ENCODE assay signal across 8 cellular contexts in the genomic region with DNA sequence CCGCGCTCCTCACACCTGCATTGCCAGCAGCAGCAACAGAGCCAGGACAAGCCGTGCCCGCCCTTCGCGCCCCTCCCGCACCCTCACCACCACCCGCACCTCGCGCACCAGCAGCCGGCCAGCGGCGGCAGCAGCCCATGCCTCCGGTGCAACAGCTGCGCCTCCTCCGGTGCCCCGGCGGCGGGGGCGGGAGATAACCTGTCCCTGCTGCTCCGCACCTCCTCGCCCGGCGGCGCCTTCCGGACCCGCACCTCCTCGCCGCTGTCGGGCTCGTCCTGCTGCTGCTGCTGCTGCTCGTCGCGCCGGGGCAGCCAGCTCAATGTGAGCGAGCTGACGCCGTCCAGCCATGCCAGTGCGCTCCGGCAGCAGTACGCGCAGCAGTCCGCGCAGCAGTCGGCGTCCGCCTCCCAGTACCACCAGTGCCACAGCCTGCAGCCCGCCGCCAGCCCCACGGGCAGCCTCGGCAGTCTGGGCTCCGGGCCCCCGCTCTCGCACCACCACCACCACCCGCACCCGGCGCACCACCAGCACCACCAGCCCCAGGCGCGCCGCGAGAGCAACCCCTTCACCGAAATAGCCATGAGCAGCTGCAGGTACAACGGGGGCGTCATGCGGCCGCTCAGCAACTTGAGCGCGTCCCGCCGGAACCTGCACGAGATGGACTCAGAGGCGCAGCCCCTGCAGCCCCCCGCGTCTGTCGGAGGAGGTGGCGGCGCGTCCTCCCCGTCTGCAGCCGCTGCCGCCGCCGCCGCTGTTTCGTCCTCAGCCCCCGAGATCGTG. TPM values are rescaled to one million over a fixed set of nuclear protein-coding genes. Genes with fewer than 3 reads are reported as not detected.
DNase-seq lines count a peak whose midpoint lies in the region; ATAC-seq, FAIRE-seq and TF ChIP-seq lines count a peak whose summit lies in the region.

No MANE protein-coding gene starts in this region.

- H3K4me1 ChIP-seq in H1 (replicated peaks in 1 of 4; ENCODE audit: control insufficient read depth in 3 of 4, insufficient read depth in 4 of 4, low read length in 3 of 4) (peaks cover 0 to 9% (median under 1%) of the 10 kb centered on the region in 4 experiments; a peak in 3 of 7 replicates), muscle layer of colon (ENCODE audit: insufficient read depth, low read length) (peaks cover 8% of the 10 kb centered on the region)

- H3K4me2 ChIP-seq in H1 (ENCODE audit: insufficient read depth in 1 of 2, low read depth in 2 of 2, low read length in 2 of 2): peak overlapping the region; percentile 95 to 96

- H3K4me3 ChIP-seq in LNCaP clone FGC (ENCODE audit: low read depth, low read length) (peak overlapping the region; percentile 93), H1 (ENCODE audit: extremely low read depth in 1 of 4, insufficient read depth in 2 of 4, low read depth in 3 of 4, low read length in 4 of 4) (peak overlapping the region; percentile 83 to 90 (median 88)), muscle layer of colon (ENCODE audit: low read depth in 1 of 2, low read length in 2 of 2) (peak overlapping the region; percentile 55 to 77)

- H3K18ac ChIP-seq in H1 (ENCODE audit: extremely low read depth, low read length): peak overlapping the region; percentile 52

- no peak overlapping the region for H2AFZ ChIP-seq in H1 (ENCODE audit: low read length)

- H3K27me3 ChIP-seq in H1 (replicated peaks in 1 of 4; ENCODE audit: control insufficient read depth in 3 of 4, extremely low read depth in 1 of 4, insufficient read depth in 3 of 4, low read length in 3 of 4) (peaks cover 0 to 4% (median 0%) of the 10 kb centered on the region in 4 experiments; a peak in 1 of 7 replicates), muscle layer of colon (ENCODE audit: control insufficient read depth in 1 of 2, insufficient read depth in 2 of 2, low read length in 2 of 2) (peaks cover 4 to 28% of the 10 kb centered on the region in 2 donors)

- H3K36me3 ChIP-seq in H1 (ENCODE audit: control insufficient read depth in 2 of 4, insufficient read depth in 4 of 4, low read length in 3 of 4): peaks cover 0 to 34% (median 0%) of the 10 kb centered on the region in 4 experiments; a peak in 1 of 8 replicates
- no peaks in the 10 kb centered on the region for H3K36me3 ChIP-seq in muscle layer of colon (ENCODE audit: insufficient read depth, low read length)

- H2BK5ac ChIP-seq in H1 (ENCODE audit: low read depth, low read length): peak overlapping the region; percentile 89

- H3K4ac ChIP-seq in H1 (replicated peaks; ENCODE audit: insufficient read length, low read depth, low read length): no peak overlapping the region

- H4K20me1 ChIP-seq in H1 (replicated peaks in 1 of 2; ENCODE audit: control insufficient read depth in 1 of 2, insufficient read depth in 2 of 2, low read length in 2 of 2): peaks cover 0 to 3% of the 10 kb centered on the region in 2 experiments

- H3K79me1 ChIP-seq in H1 (ENCODE audit: low read depth, low read length): no peaks in the 10 kb centered on the region

- H3K9ac ChIP-seq in H1 (replicated peaks in 1 of 4; ENCODE audit: extremely low read depth in 1 of 4, low read depth in 3 of 4, low read length in 3 of 4) (peak overlapping the region; percentile 8 to 84 (median 69)), muscle layer of colon (ENCODE audit: low read length) (no peak overlapping the region)

- peak overlapping the region; percentile 87 for H4K8ac ChIP-seq in H1 (ENCODE audit: extremely low read depth, insufficient read depth, low read length)

- H3K9me3 ChIP-seq in H1 (ENCODE audit: insufficient read depth in 2 of 2, low read depth in 1 of 2, low read length in 1 of 2) (no peaks in the 10 kb centered on the region), muscle layer of colon (ENCODE audit: low read length) (no peaks in the 10 kb centered on the region)

- CTCF ChIA-PET in H1 (lab: Charles Lee; ENCODE audit: partially characterized antibody): interaction anchor here (1.1 to 12.4 kb wide), 3 partner anchors 37 to 343 kb away, joined by 3 to 176 read pairs (median 5); no protein-coding TSS in a partner anchor

- peaks cover 2 to 46% of the 10 kb centered on the region in 2 experiments; a peak in 3 of 4 replicates for H3K79me2 ChIP-seq in H1 (ENCODE audit: control insufficient read depth in 1 of 2, insufficient read depth in 2 of 2, low read length in 2 of 2)

- no peak overlapping the region for H2BK12ac ChIP-seq in H1 (ENCODE audit: low read depth, low read length)

- FAIRE-seq in H1 (lab: Jason Lieb, UNC): no peak

- TF ChIP-seq RAD21 in H1 (IDR thresholded peaks at IDR 0.05 in 1 of 2, conservative IDR thresholded peaks at IDR 0.05 in 1 of 2; ENCODE audit: low read depth in 2 of 2, low read length in 2 of 2): peak; percentile 0 to 5; a peak in 2 of 4 replicates

- no peak overlapping the region for H2BK20ac ChIP-seq in H1 (ENCODE audit: low read length)

- peaks cover 8% of the 10 kb centered on the region; the same call in 1 of the 2 replicates for H3K23me2 ChIP-seq in H1 (ENCODE audit: low read depth, low read length)

- H2BK15ac ChIP-seq in H1 (ENCODE audit: low read length): no peak overlapping the region

- no peak overlapping the region for H2AK5ac ChIP-seq in H1 (ENCODE audit: low read depth, low read length)

- ATAC-seq in GM21381 (IDR thresholded peaks at IDR 0.05; ENCODE audit: unreplicated experiment): peak; percentile 23
- ATAC-seq in sciatic nerve: no peak

- H4K91ac ChIP-seq in H1 (replicated peaks; ENCODE audit: insufficient read length, low read length): peak overlapping the region; percentile 77

- WGBS in H1 (ENCODE audit: extremely low coverage in 1 of 2, insufficient coverage in 1 of 2, insufficient read length in 1 of 2, insufficient replicate concordance in 2 of 2, low coverage in 1 of 2, low lambda C conversion rate in 2 of 2, missing lambda C conversion rate in 1 of 2), 2 experiments: 1% methylated on average over 61 of the region's 87 CpGs; no CpG with 5 or more reads in 1 of the 2 experiments

- no peak for TF ChIP-seq EP300 in H1 (IDR thresholded peaks at IDR 0.05; ENCODE audit: borderline replicate concordance in 1 of 2, low read depth in 2 of 2, low read length in 2 of 2)

- no peak for TF ChIP-seq POLR2A in H1 (IDR thresholded peaks at IDR 0.05; ENCODE audit: control extremely low read depth in 1 of 2, low read depth in 2 of 2, low read length in 2 of 2)

- H3K56ac ChIP-seq in H1 (replicated peaks; ENCODE audit: insufficient read length, low read depth, low read length): peak overlapping the region; percentile 87

- no peak overlapping the region for H3K23ac ChIP-seq in H1 (ENCODE audit: insufficient read length)

- H3K27ac ChIP-seq in H1 (ENCODE audit: low read depth, low read length): peak overlapping the region; percentile 57; the same call in 1 of the 2 replicates
- H3K27ac ChIP-seq in muscle layer of colon (ENCODE audit: low read depth, low read length): no peak overlapping the region

- no peak overlapping the region for H2BK120ac ChIP-seq in H1 (replicated peaks; ENCODE audit: low read depth, low read length)

- POLR2A ChIA-PET in H1 (lab: Charles Lee; ENCODE audit: partially characterized antibody): interaction anchor here (0.8 to 3.2 kb wide), 7 partner anchors 11 to 87 kb away, joined by 3 to 18 read pairs (median 4); no protein-coding TSS in a partner anchor

- no peak overlapping the region for H3K14ac ChIP-seq in H1 (ENCODE audit: insufficient read length)

- DNase-seq in GM03348 (ENCODE audit: low spot score) (peak; percentile 7), LNCaP clone FGC (ENCODE audit: low read depth) (no peak), H1 (ENCODE audit: low read depth in 1 of 2, low spot score in 2 of 2) (peak in 1 of 2 experiments; percentile 91), sciatic nerve (ENCODE audit: low spot score) (no peak), T1000 (lab: John Stamatoyannopoulos, UW) (no peak)
- no peak for DNase-seq in stimulated activated CD4-positive, alpha-beta T cell treated with anti-CD3 and anti-CD28 coated beads, Interleukin-4, amount 100 ng/mL, for 1 hour

- no peak for TF ChIP-seq CTCF in LNCaP clone FGC (IDR thresholded peaks at IDR 0.05; ENCODE audit: control insufficient read depth, extremely low read depth, insufficient read depth)
- TF ChIP-seq CTCF in H1 (IDR thresholded peaks at IDR 0.05; ENCODE audit: control extremely low read depth in 1 of 3, insufficient read depth in 1 of 3, low read depth in 1 of 3, low read length in 3 of 3): no peak

- intact Hi-C loops in sciatic nerve (cut with DNase I): no loop called here

- H4K5ac ChIP-seq in H1 (ENCODE audit: insufficient read length, low read depth, low read length): peak overlapping the region; percentile 62

TF ChIP-seq in H1, 55 proteins besides CTCF, POLR2A, EP300 and RAD21 (continues in another document):
- TF ChIP-seq SP4 (IDR thresholded peaks at IDR 0.05; ENCODE audit: low read length): peak; percentile 63; the same call in 1 of the 2 replicates
- TF ChIP-seq, protein P1, sequence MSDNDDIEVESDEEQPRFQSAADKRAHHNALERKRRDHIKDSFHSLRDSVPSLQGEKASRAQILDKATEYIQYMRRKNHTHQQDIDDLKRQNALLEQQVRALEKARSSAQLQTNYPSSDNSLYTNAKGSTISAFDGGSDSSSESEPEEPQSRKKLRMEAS (IDR thresholded peaks at IDR 0.05): peak; percentile 9; the same call in 1 of the 2 replicates
- TF ChIP-seq KDM4A (IDR thresholded peaks at IDR 0.05; ENCODE audit: low read depth, low read length, severe bottlenecking): peak; percentile 63
- TF ChIP-seq ASH2L (IDR thresholded peaks at IDR 0.05; ENCODE audit: low read length): peak; percentile 61
- TF ChIP-seq RBBP5 (IDR thresholded peaks at IDR 0.05; ENCODE audit: borderline replicate concordance, low read depth, low read length): peak; percentile 20
- TF ChIP-seq SIN3A (conservative IDR thresholded peaks at IDR 0.05 in 1 of 2, IDR thresholded peaks at IDR 0.05 in 1 of 2; ENCODE audit: low read depth in 1 of 2, low read length in 2 of 2): 0 out of 4 replicates have a peak, but pooled peaks have one; percentile 2 to 8
- TF ChIP-seq RFX5 (IDR thresholded peaks at IDR 0.05; ENCODE audit: borderline replicate concordance, low read depth, low read length): no peak

RNA-seq across cellular contexts. Expression of gene KCNN2, which starts 0.5 kb away (rescaled TPM):
- total RNA-seq in H1 (2021; fragmentation: NEBNext Ultra II Directional; extraction: Animal tissue kit (Norgen Biotek cat#: 25700)): 18.6 and 19.4 TPM in 2 replicates
- polyA plus RNA-seq in H1 (2011; rRNA removed): 13.1 and 13.6 TPM in 2 replicates
- 8.4 TPM for polyA plus RNA-seq in H1 (2011; cell fraction: cytosol; rRNA removed)
- polyA plus RNA-seq in H1 (2011; cell fraction: nucleus; rRNA removed): 14.7 TPM
- 13.0 to 17.1 TPM (median 14.4 TPM) in 4 replicates for polyA plus RNA-seq in H1 (2012, experiment 1 of 2)
- polyA plus RNA-seq in H1 (2012, experiment 2 of 2): 14.0 TPM
- 18.0 TPM for polyA plus RNA-seq in H1 (2013, experiment 1 of 2)
- 18.6 TPM for polyA plus RNA-seq in H1 (2013, experiment 2 of 2)
- polyA minus RNA-seq in H1 (2011; rRNA and poly(A)+ RNA removed): 32.0 and 35.1 TPM in 2 replicates
- polyA minus RNA-seq in H1 (2011; cell fraction: cytosol; rRNA and poly(A)+ RNA removed): 15.5 TPM
- 67.7 TPM for polyA minus RNA-seq in H1 (2011; cell fraction: nucleus; rRNA and poly(A)+ RNA removed)
- total RNA-seq in sciatic nerve: 0.71 TPM

Comparison
In these comparisons a context has a peak if more than half of its experiments do, and no peak if none do; other contexts are left out.
1. RNA of gene KCNN2, which starts 0.5 kb away (total RNA-seq): 18.6 to 19.4 TPM in H1; 0.71 TPM in sciatic nerve (single experiment); every median in the first group is over 10 times any median in the second.
2. Peak in every context shown above with its lines, with median percentiles within 50 percentile points of each other: H3K4me3 ChIP-seq.